8 cellular contexts compared by ENCODE assay signal in genomic region chr22:21876486-21877176, GRCh38. TPM values are rescaled to one million over a fixed set of nuclear protein-coding genes. Genes with fewer than 3 reads are reported as not detected.
A peak's percentile ranks its signal among the peaks of the same experiment; 100 is the strongest.
DNase-seq lines count a peak whose midpoint lies in the region; ATAC-seq, FAIRE-seq and TF ChIP-seq lines count a peak whose summit lies in the region.

No MANE protein-coding gene starts in this region.

- ATAC-seq in GM19035 (IDR thresholded peaks at IDR 0.05; ENCODE audit: unreplicated experiment): no peak
- no peak for ATAC-seq in HG03457 (IDR thresholded peaks at IDR 0.05; ENCODE audit: unreplicated experiment)

- no peak for FAIRE-seq in GM12892 (lab: Jason Lieb, UNC)

- DNase-seq in EL: peak; percentile 48
- DNase-seq in NB4 (ENCODE audit: low read depth): peak; percentile 20
- peak; percentile 92 for DNase-seq in amniotic epithelial cell (ENCODE audit: low read depth)
- DNase-seq in retinal pigment epithelial cell (ENCODE audit: low read depth): peak; percentile 57
- no peak for DNase-seq in GM12892 (ENCODE audit: insufficient read length)
- no peak for DNase-seq in activated gamma-delta T cell (lab: John Stamatoyannopoulos, UW)

- no peak overlapping the region for H3K4me3 ChIP-seq in NB4 (ENCODE audit: low read depth, low read length)
- H3K4me3 ChIP-seq in retinal pigment epithelial cell (ENCODE audit: low read length): no peak overlapping the region

- TF ChIP-seq CTCF in NB4 (IDR thresholded peaks at IDR 0.05; ENCODE audit: low read depth, low read length) (no peak), retinal pigment epithelial cell (conservative IDR thresholded peaks at IDR 0.05; ENCODE audit: low read depth, low read length) (no peak)

- TF ChIP-seq POLR2A in NB4 (IDR thresholded peaks at IDR 0.05; ENCODE audit: extremely low read depth, insufficient read length) (no peak), GM12892 (IDR thresholded peaks at IDR 0.05; ENCODE audit: low read depth, low read length) (no peak)

RNA-seq across cellular contexts. Expression of gene MAPK1, which starts 9.2 kb away (rescaled TPM):
- polyA plus RNA-seq in GM12892 (2012; ENCODE audit: missing spikeins): 43.5 TPM

Comparison
In these comparisons a context has a peak if more than half of its experiments do, and no peak if none do; other contexts are left out.
1. DNase-seq: peak in EL (single experiment), NB4 (single experiment), amniotic epithelial cell (single experiment) and retinal pigment epithelial cell (single experiment); none in GM12892 (single experiment) and activated gamma-delta T cell (single experiment).